In genomic region chr14:51834218-51834617, GRCh38 we compare ENCODE assay signal across 20 cellular contexts.
"Had no signal": no experiment of that assay in that cellular context is flagged by ENCODE, and none has a peak within 500 bp of the region (broad histone marks: within the 10 kb centered on the region; RNA-seq: fewer than 3 reads in every experiment).

No MANE protein-coding gene starts in this region.

- H3K9me3 ChIP-seq: ovary, prostate gland, vagina had no signal

- DNase-seq: activated CD4-positive, alpha-beta T cell treated with anti-CD3 and anti-CD28 coated beads, Interleukin-2, amount 50 U/mL, for 1 hour; activated CD4-positive, CD25-positive, alpha-beta regulatory T cell treated with anti-CD3 and anti-CD28 coated beads, Interleukin-2, amount 50 U/mL, for 72 hours; activated CD8-positive, alpha-beta T cell treated with anti-CD3 and anti-CD28 coated beads, Interleukin-2, amount 10 ng/mL, durations not matched to agents 7 days and 5 days; activated T-cell treated with anti-CD3 and anti-CD28 coated beads, Interleukin-2, amount 50 U/mL, for 1 hour; aorta; kidney; natural killer cell; ovary; spleen; stimulated activated CD4-positive, alpha-beta T cell treated with anti-CD3 and anti-CD28 coated beads, Interleukin-4, amount 100 ng/mL, for 24 hours; stimulated activated naive CD4-positive, alpha-beta T cell treated with Interleukin-2 at 50 U/mL for 16 hours; WERI-Rb-1 had no signal

- H3K27me3 ChIP-seq: ovary, spleen, vagina had no signal

- H3K27ac ChIP-seq: epithelial cell of prostate, ovary, prostate gland, spleen, thoracic aorta, vagina, WERI-Rb-1 had no signal

- H3K4me3 ChIP-seq: ovary, prostate gland, spleen, thoracic aorta, vagina had no signal

- H3K27ac Mint-ChIP-seq: activated CD8-positive, alpha-beta T cell treated with anti-CD3 and anti-CD28 coated beads, Interleukin-2, amount 10 ng/mL, durations not matched to agents 7 days and 5 days; activated naive CD4-positive, alpha-beta T cell treated with anti-CD3 and anti-CD28 coated beads, Interleukin-2, amount 50 U/mL, for 72 hours; brain; mesothelial cell of epicardium; natural killer cell; type B pancreatic cell had no signal

- H3K4me3 Mint-ChIP-seq: activated CD8-positive, alpha-beta T cell treated with anti-CD3 and anti-CD28 coated beads, Interleukin-2, amount 10 ng/mL, durations not matched to agents 7 days and 5 days; brain; mesothelial cell of epicardium; natural killer cell; type B pancreatic cell had no signal

- H3K36me3 ChIP-seq: ovary, prostate gland, spleen, thoracic aorta, vagina, WERI-Rb-1 had no signal

- H3K36me3 Mint-ChIP-seq: brain, mesothelial cell of epicardium, natural killer cell, type B pancreatic cell had no signal

- H3K4me1 Mint-ChIP-seq: mesothelial cell of epicardium had no signal

- H3K4me1 ChIP-seq: prostate gland, spleen, vagina had no signal

- ATAC-seq: activated CD8-positive, alpha-beta T cell treated with anti-CD3 and anti-CD28 coated beads, Interleukin-2, amount 10 ng/mL, durations not matched to agents 7 days and 5 days; activated naive CD4-positive, alpha-beta T cell treated with anti-CD3 and anti-CD28 coated beads, Interleukin-2, amount 50 U/mL, for 72 hours; natural killer cell had no signal

- H3K9me3 Mint-ChIP-seq: activated naive CD4-positive, alpha-beta T cell treated with anti-CD3 and anti-CD28 coated beads, Interleukin-2, amount 50 U/mL, for 72 hours; natural killer cell; type B pancreatic cell had no signal
